1 cellular context compared by ENCODE assay signal in the genomic region with DNA sequence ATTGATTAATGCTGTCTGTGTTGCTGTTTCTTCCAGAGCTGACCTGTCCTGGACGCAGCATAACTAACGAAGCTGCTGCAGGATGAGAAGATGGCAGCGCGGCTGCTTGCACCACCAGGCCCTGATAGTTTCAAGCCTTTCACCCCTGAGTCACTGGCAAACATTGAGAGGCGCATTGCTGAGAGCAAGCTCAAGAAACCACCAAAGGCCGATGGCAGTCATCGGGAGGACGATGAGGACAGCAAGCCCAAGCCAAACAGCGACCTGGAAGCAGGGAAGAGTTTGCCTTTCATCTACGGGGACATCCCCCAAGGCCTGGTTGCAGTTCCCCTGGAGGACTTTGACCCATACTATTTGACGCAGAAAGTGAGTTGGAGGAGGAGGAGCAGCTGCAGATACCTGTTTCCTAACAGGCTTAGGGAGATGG.
TF ChIP-seq lines count a peak whose summit lies in the region.

No MANE protein-coding gene starts in this region.

TF ChIP-seq in HepG2, 621 proteins besides CTCF, POLR2A, EP300 and RAD21 (continued from another document):
- TF ChIP-seq MED1 (CRISPR knock-in tag; IDR thresholded peaks at IDR 0.05) = peak; percentile 25; the same call in 1 of the 2 replicates
- peak; percentile 47; the same call in 1 of the 2 replicates for TF ChIP-seq PHF21A (CRISPR knock-in tag; IDR thresholded peaks at IDR 0.05)
- TF ChIP-seq ISL2 (CRISPR knock-in tag; IDR thresholded peaks at IDR 0.05) = 0 out of 2 replicates have a peak, but pooled peaks have one; percentile 49
- TF ChIP-seq SALL1 (CRISPR knock-in tag; IDR thresholded peaks at IDR 0.05) = peak; percentile 66
- TF ChIP-seq, protein P1, sequence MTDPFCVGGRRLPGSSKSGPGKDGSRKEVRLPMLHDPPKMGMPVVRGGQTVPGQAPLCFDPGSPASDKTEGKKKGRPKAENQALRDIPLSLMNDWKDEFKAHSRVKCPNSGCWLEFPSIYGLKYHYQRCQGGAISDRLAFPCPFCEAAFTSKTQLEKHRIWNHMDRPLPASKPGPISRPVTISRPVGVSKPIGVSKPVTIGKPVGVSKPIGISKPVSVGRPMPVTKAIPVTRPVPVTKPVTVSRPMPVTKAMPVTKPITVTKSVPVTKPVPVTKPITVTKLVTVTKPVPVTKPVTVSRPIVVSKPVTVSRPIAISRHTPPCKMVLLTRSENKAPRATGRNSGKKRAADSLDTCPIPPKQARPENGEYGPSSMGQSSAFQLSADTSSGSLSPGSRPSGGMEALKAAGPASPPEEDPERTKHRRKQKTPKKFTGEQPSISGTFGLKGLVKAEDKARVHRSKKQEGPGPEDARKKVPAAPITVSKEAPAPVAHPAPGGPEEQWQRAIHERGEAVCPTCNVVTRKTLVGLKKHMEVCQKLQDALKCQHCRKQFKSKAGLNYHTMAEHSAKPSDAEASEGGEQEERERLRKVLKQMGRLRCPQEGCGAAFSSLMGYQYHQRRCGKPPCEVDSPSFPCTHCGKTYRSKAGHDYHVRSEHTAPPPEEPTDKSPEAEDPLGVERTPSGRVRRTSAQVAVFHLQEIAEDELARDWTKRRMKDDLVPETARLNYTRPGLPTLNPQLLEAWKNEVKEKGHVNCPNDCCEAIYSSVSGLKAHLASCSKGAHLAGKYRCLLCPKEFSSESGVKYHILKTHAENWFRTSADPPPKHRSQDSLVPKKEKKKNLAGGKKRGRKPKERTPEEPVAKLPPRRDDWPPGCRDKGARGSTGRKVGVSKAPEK (CRISPR knock-in tag; IDR thresholded peaks at IDR 0.05; ENCODE audit: borderline replicate concordance) = 0 out of 2 replicates have a peak, but pooled peaks have one; percentile 22
- TF ChIP-seq ZNF564 (CRISPR knock-in tag; IDR thresholded peaks at IDR 0.05) = 0 out of 2 replicates have a peak, but pooled peaks have one; percentile 49
- TF ChIP-seq, protein P2, sequence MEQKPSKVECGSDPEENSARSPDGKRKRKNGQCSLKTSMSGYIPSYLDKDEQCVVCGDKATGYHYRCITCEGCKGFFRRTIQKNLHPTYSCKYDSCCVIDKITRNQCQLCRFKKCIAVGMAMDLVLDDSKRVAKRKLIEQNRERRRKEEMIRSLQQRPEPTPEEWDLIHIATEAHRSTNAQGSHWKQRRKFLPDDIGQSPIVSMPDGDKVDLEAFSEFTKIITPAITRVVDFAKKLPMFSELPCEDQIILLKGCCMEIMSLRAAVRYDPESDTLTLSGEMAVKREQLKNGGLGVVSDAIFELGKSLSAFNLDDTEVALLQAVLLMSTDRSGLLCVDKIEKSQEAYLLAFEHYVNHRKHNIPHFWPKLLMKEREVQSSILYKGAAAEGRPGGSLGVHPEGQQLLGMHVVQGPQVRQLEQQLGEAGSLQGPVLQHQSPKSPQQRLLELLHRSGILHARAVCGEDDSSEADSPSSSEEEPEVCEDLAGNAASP (CRISPR knock-in tag; IDR thresholded peaks at IDR 0.05; ENCODE audit: borderline replicate concordance) = 0 out of 2 replicates have a peak, but pooled peaks have one; percentile 24
- TF ChIP-seq KAT8 (CRISPR knock-in tag; IDR thresholded peaks at IDR 0.05) = peak; percentile 38; the same call in 1 of the 2 replicates
- TF ChIP-seq TEAD2 (CRISPR knock-in tag; IDR thresholded peaks at IDR 0.05) = no peak
- TF ChIP-seq, protein P3, sequence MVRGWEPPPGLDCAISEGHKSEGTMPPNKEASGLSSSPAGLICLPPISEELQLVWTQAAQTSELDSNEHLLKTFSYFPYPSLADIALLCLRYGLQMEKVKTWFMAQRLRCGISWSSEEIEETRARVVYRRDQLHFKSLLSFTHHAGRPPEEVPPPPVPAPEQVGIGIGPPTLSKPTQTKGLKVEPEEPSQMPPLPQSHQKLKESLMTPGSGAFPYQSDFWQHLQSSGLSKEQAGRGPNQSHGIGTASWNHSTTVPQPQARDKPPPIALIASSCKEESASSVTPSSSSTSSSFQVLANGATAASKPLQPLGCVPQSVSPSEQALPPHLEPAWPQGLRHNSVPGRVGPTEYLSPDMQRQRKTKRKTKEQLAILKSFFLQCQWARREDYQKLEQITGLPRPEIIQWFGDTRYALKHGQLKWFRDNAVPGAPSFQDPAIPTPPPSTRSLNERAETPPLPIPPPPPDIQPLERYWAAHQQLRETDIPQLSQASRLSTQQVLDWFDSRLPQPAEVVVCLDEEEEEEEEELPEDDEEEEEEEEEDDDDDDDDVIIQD (CRISPR knock-in tag; IDR thresholded peaks at IDR 0.05; ENCODE audit: low read depth) = 0 out of 2 replicates have a peak, but pooled peaks have one; percentile 31
- TF ChIP-seq ASH2L (IDR thresholded peaks at IDR 0.05; ENCODE audit: insufficient read length, low read depth, low read length) = peak; percentile 47
- TF ChIP-seq KDM2A (CRISPR knock-in tag; IDR thresholded peaks at IDR 0.05; ENCODE audit: borderline replicate concordance, low read depth) = peak; percentile 35; the same call in 1 of the 2 replicates
- TF ChIP-seq, protein P4, sequence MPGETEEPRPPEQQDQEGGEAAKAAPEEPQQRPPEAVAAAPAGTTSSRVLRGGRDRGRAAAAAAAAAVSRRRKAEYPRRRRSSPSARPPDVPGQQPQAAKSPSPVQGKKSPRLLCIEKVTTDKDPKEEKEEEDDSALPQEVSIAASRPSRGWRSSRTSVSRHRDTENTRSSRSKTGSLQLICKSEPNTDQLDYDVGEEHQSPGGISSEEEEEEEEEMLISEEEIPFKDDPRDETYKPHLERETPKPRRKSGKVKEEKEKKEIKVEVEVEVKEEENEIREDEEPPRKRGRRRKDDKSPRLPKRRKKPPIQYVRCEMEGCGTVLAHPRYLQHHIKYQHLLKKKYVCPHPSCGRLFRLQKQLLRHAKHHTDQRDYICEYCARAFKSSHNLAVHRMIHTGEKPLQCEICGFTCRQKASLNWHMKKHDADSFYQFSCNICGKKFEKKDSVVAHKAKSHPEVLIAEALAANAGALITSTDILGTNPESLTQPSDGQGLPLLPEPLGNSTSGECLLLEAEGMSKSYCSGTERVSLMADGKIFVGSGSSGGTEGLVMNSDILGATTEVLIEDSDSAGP (CRISPR knock-in tag; IDR thresholded peaks at IDR 0.05; ENCODE audit: borderline replicate concordance) = peak; percentile 33; the same call in 1 of the 2 replicates
- TF ChIP-seq ELF3 (CRISPR knock-in tag; IDR thresholded peaks at IDR 0.05) = peak; percentile 50; the same call in 1 of the 2 replicates
- TF ChIP-seq, protein P5, sequence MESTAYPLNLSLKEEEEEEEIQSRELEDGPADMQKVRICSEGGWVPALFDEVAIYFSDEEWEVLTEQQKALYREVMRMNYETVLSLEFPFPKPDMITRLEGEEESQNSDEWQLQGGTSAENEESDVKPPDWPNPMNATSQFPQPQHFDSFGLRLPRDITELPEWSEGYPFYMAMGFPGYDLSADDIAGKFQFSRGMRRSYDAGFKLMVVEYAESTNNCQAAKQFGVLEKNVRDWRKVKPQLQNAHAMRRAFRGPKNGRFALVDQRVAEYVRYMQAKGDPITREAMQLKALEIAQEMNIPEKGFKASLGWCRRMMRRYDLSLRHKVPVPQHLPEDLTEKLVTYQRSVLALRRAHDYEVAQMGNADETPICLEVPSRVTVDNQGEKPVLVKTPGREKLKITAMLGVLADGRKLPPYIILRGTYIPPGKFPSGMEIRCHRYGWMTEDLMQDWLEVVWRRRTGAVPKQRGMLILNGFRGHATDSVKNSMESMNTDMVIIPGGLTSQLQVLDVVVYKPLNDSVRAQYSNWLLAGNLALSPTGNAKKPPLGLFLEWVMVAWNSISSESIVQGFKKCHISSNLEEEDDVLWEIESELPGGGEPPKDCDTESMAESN (CRISPR knock-in tag; conservative IDR thresholded peaks at IDR 0.05) = 0 out of 2 replicates have a peak, but pooled peaks have one; percentile 21
- TF ChIP-seq ZNF619 (CRISPR knock-in tag; IDR thresholded peaks at IDR 0.05) = 0 out of 2 replicates have a peak, but pooled peaks have one; percentile 39
- TF ChIP-seq, protein P6, sequence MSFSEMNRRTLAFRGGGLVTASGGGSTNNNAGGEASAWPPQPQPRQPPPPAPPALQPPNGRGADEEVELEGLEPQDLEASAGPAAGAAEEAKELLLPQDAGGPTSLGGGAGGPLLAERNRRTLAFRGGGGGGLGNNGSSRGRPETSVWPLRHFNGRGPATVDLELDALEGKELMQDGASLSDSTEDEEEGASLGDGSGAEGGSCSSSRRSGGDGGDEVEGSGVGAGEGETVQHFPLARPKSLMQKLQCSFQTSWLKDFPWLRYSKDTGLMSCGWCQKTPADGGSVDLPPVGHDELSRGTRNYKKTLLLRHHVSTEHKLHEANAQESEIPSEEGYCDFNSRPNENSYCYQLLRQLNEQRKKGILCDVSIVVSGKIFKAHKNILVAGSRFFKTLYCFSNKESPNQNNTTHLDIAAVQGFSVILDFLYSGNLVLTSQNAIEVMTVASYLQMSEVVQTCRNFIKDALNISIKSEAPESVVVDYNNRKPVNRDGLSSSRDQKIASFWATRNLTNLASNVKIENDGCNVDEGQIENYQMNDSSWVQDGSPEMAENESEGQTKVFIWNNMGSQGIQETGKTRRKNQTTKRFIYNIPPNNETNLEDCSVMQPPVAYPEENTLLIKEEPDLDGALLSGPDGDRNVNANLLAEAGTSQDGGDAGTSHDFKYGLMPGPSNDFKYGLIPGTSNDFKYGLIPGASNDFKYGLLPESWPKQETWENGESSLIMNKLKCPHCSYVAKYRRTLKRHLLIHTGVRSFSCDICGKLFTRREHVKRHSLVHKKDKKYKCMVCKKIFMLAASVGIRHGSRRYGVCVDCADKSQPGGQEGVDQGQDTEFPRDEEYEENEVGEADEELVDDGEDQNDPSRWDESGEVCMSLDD (CRISPR knock-in tag; IDR thresholded peaks at IDR 0.05; ENCODE audit: borderline replicate concordance) = no peak
- peak; percentile 32; the same call in 1 of the 2 replicates for TF ChIP-seq TBX2 (CRISPR knock-in tag; IDR thresholded peaks at IDR 0.05; ENCODE audit: borderline replicate concordance)
- TF ChIP-seq ZNF772 (CRISPR knock-in tag; IDR thresholded peaks at IDR 0.05) = peak; percentile 59; the same call in 1 of the 2 replicates
- TF ChIP-seq IRF2 (CRISPR knock-in tag; IDR thresholded peaks at IDR 0.05) = peak; percentile 26; the same call in 1 of the 2 replicates
- TF ChIP-seq ZBTB1 (CRISPR knock-in tag; IDR thresholded peaks at IDR 0.05; ENCODE audit: borderline replicate concordance) = no peak
- TF ChIP-seq, protein P7, sequence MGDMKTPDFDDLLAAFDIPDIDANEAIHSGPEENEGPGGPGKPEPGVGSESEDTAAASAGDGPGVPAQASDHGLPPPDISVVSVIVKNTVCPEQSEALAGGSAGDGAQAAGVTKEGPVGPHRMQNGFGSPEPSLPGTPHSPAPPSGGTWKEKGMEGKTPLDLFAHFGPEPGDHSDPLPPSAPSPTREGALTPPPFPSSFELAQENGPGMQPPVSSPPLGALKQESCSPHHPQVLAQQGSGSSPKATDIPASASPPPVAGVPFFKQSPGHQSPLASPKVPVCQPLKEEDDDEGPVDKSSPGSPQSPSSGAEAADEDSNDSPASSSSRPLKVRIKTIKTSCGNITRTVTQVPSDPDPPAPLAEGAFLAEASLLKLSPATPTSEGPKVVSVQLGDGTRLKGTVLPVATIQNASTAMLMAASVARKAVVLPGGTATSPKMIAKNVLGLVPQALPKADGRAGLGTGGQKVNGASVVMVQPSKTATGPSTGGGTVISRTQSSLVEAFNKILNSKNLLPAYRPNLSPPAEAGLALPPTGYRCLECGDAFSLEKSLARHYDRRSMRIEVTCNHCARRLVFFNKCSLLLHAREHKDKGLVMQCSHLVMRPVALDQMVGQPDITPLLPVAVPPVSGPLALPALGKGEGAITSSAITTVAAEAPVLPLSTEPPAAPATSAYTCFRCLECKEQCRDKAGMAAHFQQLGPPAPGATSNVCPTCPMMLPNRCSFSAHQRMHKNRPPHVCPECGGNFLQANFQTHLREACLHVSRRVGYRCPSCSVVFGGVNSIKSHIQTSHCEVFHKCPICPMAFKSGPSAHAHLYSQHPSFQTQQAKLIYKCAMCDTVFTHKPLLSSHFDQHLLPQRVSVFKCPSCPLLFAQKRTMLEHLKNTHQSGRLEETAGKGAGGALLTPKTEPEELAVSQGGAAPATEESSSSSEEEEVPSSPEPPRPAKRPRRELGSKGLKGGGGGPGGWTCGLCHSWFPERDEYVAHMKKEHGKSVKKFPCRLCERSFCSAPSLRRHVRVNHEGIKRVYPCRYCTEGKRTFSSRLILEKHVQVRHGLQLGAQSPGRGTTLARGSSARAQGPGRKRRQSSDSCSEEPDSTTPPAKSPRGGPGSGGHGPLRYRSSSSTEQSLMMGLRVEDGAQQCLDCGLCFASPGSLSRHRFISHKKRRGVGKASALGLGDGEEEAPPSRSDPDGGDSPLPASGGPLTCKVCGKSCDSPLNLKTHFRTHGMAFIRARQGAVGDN (CRISPR knock-in tag; IDR thresholded peaks at IDR 0.05) = peak; percentile 46; the same call in 1 of the 2 replicates
- peak; percentile 55 for TF ChIP-seq NCOA2 (CRISPR knock-in tag; IDR thresholded peaks at IDR 0.05)
- TF ChIP-seq FOXK1 (CRISPR knock-in tag; IDR thresholded peaks at IDR 0.05; ENCODE audit: borderline replicate concordance, low read depth) = 0 out of 2 replicates have a peak, but pooled peaks have one; percentile 29
- TF ChIP-seq NCOR1 (IDR thresholded peaks at IDR 0.05; ENCODE audit: borderline replicate concordance, low read length) = peak; percentile 62; the same call in 1 of the 2 replicates
- TF ChIP-seq, protein P8, sequence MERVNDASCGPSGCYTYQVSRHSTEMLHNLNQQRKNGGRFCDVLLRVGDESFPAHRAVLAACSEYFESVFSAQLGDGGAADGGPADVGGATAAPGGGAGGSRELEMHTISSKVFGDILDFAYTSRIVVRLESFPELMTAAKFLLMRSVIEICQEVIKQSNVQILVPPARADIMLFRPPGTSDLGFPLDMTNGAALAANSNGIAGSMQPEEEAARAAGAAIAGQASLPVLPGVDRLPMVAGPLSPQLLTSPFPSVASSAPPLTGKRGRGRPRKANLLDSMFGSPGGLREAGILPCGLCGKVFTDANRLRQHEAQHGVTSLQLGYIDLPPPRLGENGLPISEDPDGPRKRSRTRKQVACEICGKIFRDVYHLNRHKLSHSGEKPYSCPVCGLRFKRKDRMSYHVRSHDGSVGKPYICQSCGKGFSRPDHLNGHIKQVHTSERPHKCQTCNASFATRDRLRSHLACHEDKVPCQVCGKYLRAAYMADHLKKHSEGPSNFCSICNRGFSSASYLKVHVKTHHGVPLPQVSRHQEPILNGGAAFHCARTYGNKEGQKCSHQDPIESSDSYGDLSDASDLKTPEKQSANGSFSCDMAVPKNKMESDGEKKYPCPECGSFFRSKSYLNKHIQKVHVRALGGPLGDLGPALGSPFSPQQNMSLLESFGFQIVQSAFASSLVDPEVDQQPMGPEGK (CRISPR knock-in tag; IDR thresholded peaks at IDR 0.05) = peak; percentile 46
- TF ChIP-seq EED (CRISPR knock-in tag; IDR thresholded peaks at IDR 0.05) = 0 out of 2 replicates have a peak, but pooled peaks have one; percentile 33
- peak; percentile 25; the same call in 1 of the 2 replicates for TF ChIP-seq ZNF614 (CRISPR knock-in tag; IDR thresholded peaks at IDR 0.05; ENCODE audit: borderline replicate concordance)
- peak; percentile 53; the same call in 1 of the 2 replicates for TF ChIP-seq HOXA3 (CRISPR knock-in tag; IDR thresholded peaks at IDR 0.05)
- TF ChIP-seq TCF7 (IDR thresholded peaks at IDR 0.05; ENCODE audit: low read depth) = peak; percentile 40; the same call in 1 of the 2 replicates
- TF ChIP-seq ZFY (CRISPR knock-in tag; IDR thresholded peaks at IDR 0.05) = peak; percentile 64
- no peak for TF ChIP-seq ZNF781 (CRISPR knock-in tag; IDR thresholded peaks at IDR 0.05; ENCODE audit: borderline replicate concordance, not compliant biosample characterization)
- no peak; the same call in 1 of the 2 replicates for TF ChIP-seq CEBPG (CRISPR knock-in tag; IDR thresholded peaks at IDR 0.05)
- TF ChIP-seq ZFX (CRISPR knock-in tag; IDR thresholded peaks at IDR 0.05; ENCODE audit: low read depth) = peak; percentile 70
- no peak for TF ChIP-seq SATB2 (CRISPR knock-in tag; IDR thresholded peaks at IDR 0.05)
- peak; percentile 41 for TF ChIP-seq TEAD3 (CRISPR knock-in tag; optimal IDR thresholded peaks at IDR 0.05; ENCODE audit: borderline replicate concordance)
- TF ChIP-seq ZNF788 (CRISPR knock-in tag; IDR thresholded peaks at IDR 0.05; ENCODE audit: borderline replicate concordance) = peak; percentile 59; the same call in 1 of the 2 replicates
